ENCODE assay signal across 30 cellular contexts in genomic region chr16:31493506-31494125, GRCh38. TPM values are rescaled to one million over a fixed set of nuclear protein-coding genes. Genes with fewer than 3 reads are reported as not detected.
"Had no signal": no experiment of that assay in that cellular context is flagged by ENCODE, and none has a peak within 500 bp of the region (broad histone marks: within the 10 kb centered on the region; RNA-seq: fewer than 3 reads in every experiment).

No MANE protein-coding gene starts in this region.

- H3K4me3 Mint-ChIP-seq: activated CD8-positive, alpha-beta T cell treated with anti-CD3 and anti-CD28 coated beads, Interleukin-2, amount 10 ng/mL, durations not matched to agents 7 days and 5 days; activated naive CD4-positive, alpha-beta T cell treated with anti-CD3 and anti-CD28 coated beads, Interleukin-2, amount 10 ng/mL, durations not matched to agents 7 days and 5 days; activated naive CD8-positive, alpha-beta T cell; activated naive CD8-positive, alpha-beta T cell treated with anti-CD3 and anti-CD28 coated beads, Interleukin-2, amount 50 U/mL, for 24 hours; activated T-cell treated with anti-CD3 and anti-CD28 coated beads, Interleukin-2, amount 50 U/mL, for 24 hours; central memory CD8-positive, alpha-beta T cell had no signal

- DNase-seq: activated CD4-positive, alpha-beta T cell treated with anti-CD3 and anti-CD28 coated beads for 1 hour; activated CD4-positive, alpha-beta T cell treated with anti-CD3 and anti-CD28 coated beads for 48 hours; activated CD4-positive, alpha-beta T cell treated with anti-CD3 and anti-CD28 coated beads, Interleukin-2, amount 50 U/mL, for 4 hours; activated CD4-positive, CD25-positive, alpha-beta regulatory T cell; activated CD8-positive, alpha-beta T cell treated with anti-CD3 and anti-CD28 coated beads, Interleukin-2, amount 10 ng/mL, durations not matched to agents 7 days and 5 days; activated gamma-delta T cell treated with Interleukin-2 at 50 U/mL for 16 hours; activated naive CD4-positive, alpha-beta T cell treated with anti-CD3 and anti-CD28 coated beads, Interleukin-2, amount 10 ng/mL, durations not matched to agents 7 days and 5 days; activated naive CD8-positive, alpha-beta T cell treated with anti-CD3 and anti-CD28 coated beads, Interleukin-2, amount 50 U/mL, for 24 hours; activated T-cell treated with anti-CD3 and anti-CD28 coated beads, Interleukin-2, amount 50 U/mL, for 24 hours; anterior cingulate cortex; MM.1S; MV-4-11; NCI-H1092; NCI-H1436 treated with DMSO at 0.1 percent for 48 hours; NCI-H1694 treated with DMSO at 0.1 percent for 48 hours; NCI-H2029; NCI-H345; NCI-H524 treated with DMSO at 0.1 percent for 48 hours; SHP77; SJCRH30; T1000; WERI-Rb-1 had no signal

- H3K27me3 Mint-ChIP-seq: activated naive CD4-positive, alpha-beta T cell treated with anti-CD3 and anti-CD28 coated beads, Interleukin-2, amount 10 ng/mL, durations not matched to agents 7 days and 5 days; activated naive CD8-positive, alpha-beta T cell; activated naive CD8-positive, alpha-beta T cell treated with anti-CD3 and anti-CD28 coated beads, Interleukin-2, amount 50 U/mL, for 24 hours; activated T-cell treated with anti-CD3 and anti-CD28 coated beads, Interleukin-2, amount 50 U/mL, for 24 hours; central memory CD8-positive, alpha-beta T cell had no signal

- H3K27ac Mint-ChIP-seq: activated CD8-positive, alpha-beta T cell treated with anti-CD3 and anti-CD28 coated beads, Interleukin-2, amount 10 ng/mL, durations not matched to agents 7 days and 5 days; activated naive CD4-positive, alpha-beta T cell treated with anti-CD3 and anti-CD28 coated beads, Interleukin-2, amount 10 ng/mL, durations not matched to agents 7 days and 5 days; activated naive CD8-positive, alpha-beta T cell treated with anti-CD3 and anti-CD28 coated beads, Interleukin-2, amount 50 U/mL, for 24 hours; activated T-cell treated with anti-CD3 and anti-CD28 coated beads, Interleukin-2, amount 50 U/mL, for 24 hours had no signal

- H3K9me3 Mint-ChIP-seq: activated naive CD4-positive, alpha-beta T cell treated with anti-CD3 and anti-CD28 coated beads, Interleukin-2, amount 10 ng/mL, durations not matched to agents 7 days and 5 days; activated naive CD8-positive, alpha-beta T cell treated with anti-CD3 and anti-CD28 coated beads, Interleukin-2, amount 50 U/mL, for 24 hours; activated T-cell treated with anti-CD3 and anti-CD28 coated beads, Interleukin-2, amount 50 U/mL, for 24 hours; central memory CD8-positive, alpha-beta T cell had no signal

- H3K4me1 Mint-ChIP-seq: activated naive CD8-positive, alpha-beta T cell treated with anti-CD3 and anti-CD28 coated beads, Interleukin-2, amount 50 U/mL, for 24 hours had no signal

RNA-seq across cellular contexts. Expression of gene SLC5A2, which starts 10.7 kb away (rescaled TPM):
- total RNA-seq: LHCN-M2; NCI-H460; RPMI7951; T-helper 1 cell treated with Interleukin-12 subunit alpha and Interleukin-12 subunit beta and Interleukin-4 antibody, amounts not matched to agents 30 ng/mL and 1 ng/mL, for 36 hours; T-helper 2 cell treated with Interferon-gamma antibody and Interleukin-4, amounts not matched to agents 100 ng/mL and 5 ng/mL, for 36 hours had no signal

RNA-seq across cellular contexts. Expression of gene AHSP, which starts 34.1 kb away (rescaled TPM):
- total RNA-seq: activated CD8-positive, alpha-beta T cell treated with anti-CD3 and anti-CD28 coated beads, Interleukin-2, amount 10 ng/mL, durations not matched to agents 7 days and 5 days; cardiac muscle cell; LHCN-M2; NCI-H460; RPMI7951; SJCRH30; T-helper 1 cell treated with Interleukin-12 subunit alpha and Interleukin-12 subunit beta and Interleukin-4 antibody, amounts not matched to agents 30 ng/mL and 1 ng/mL, for 36 hours; T-helper 2 cell treated with Interferon-gamma antibody and Interleukin-4, amounts not matched to agents 100 ng/mL and 5 ng/mL, for 36 hours had no signal
